20 cellular contexts compared by ENCODE assay signal in the genomic region with DNA sequence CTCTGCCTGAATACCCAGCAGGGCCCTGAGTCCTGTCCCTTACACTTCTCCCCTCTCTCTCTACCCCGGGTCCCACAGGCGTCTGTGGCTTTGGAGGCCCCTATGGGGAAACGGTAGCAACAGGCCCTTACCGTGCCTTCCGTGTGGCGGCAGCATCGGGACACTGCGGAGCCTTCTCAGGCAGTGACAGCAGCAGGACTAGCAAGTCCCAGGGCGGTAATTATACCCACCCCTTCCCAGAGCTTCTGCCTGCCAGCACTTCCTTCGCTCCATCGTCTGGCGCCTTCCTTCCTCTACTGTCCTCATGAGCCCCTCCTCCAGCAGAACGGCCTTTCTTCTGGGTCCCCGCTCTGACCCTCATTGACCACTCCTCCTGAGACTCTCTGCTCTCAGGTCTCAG. TPM values are rescaled to one million over a fixed set of nuclear protein-coding genes. Genes with fewer than 3 reads are reported as not detected.
DNase-seq lines count a peak whose midpoint lies in the region; ATAC-seq and TF ChIP-seq lines count a peak whose summit lies in the region.
"Had no signal": no experiment of that assay in that cellular context is flagged by ENCODE, and none has a peak within 500 bp of the region (broad histone marks: within the 10 kb centered on the region; RNA-seq: fewer than 3 reads in every experiment).

No MANE protein-coding gene starts in this region.

- ATAC-seq in WTC11 (peak; percentile 36; the same call in 1 of the 2 replicates), upper lobe of right lung (peak; percentile 19), HG03097 (IDR thresholded peaks at IDR 0.05; ENCODE audit: low FRiP score, unreplicated experiment) (no peak), mucosa of descending colon (no peak)

- no peak overlapping the region for H3K27ac ChIP-seq in upper lobe of right lung
- H3K27ac ChIP-seq: BLaER1 treated with 17β-estradiol and CSF1 and Interleukin-3, amounts not matched to agents 10 nM and 100 nM; SJCRH30 had no signal

- no peaks in the 10 kb centered on the region for H3K4me1 Mint-ChIP-seq in activated T-cell treated with anti-CD3 and anti-CD28 coated beads, Interleukin-2, amount 50 U/mL, for 24 hours (ENCODE audit: low read depth)
- peaks cover 15% of the 10 kb centered on the region for H3K4me1 Mint-ChIP-seq in WTC11
- peaks cover 5% of the 10 kb centered on the region for H3K4me1 Mint-ChIP-seq in nephron progenitor cell

- H3K4me3 ChIP-seq in upper lobe of right lung (no peak overlapping the region), mucosa of descending colon (no peak overlapping the region)
- H3K4me3 ChIP-seq: BLaER1 treated with 17β-estradiol and CSF1 and Interleukin-3, amounts not matched to agents 10 nM and 100 nM; SJCRH30 had no signal

- no peak for TF ChIP-seq CTCF in WTC11 (IDR thresholded peaks at IDR 0.05)
- TF ChIP-seq CTCF in nephron progenitor cell (IDR thresholded peaks at IDR 0.05) = no peak
- no peak for TF ChIP-seq CTCF in upper lobe of right lung (IDR thresholded peaks at IDR 0.05)
- TF ChIP-seq CTCF in mucosa of descending colon (IDR thresholded peaks at IDR 0.05) = no peak

- peak overlapping the region; percentile 61 for H3K27ac Mint-ChIP-seq in activated T-cell treated with anti-CD3 and anti-CD28 coated beads, Interleukin-2, amount 50 U/mL, for 24 hours
- H3K27ac Mint-ChIP-seq in WTC11 = no peak overlapping the region; the same call in 1 of the 2 replicates
- peak overlapping the region; percentile 96 for H3K27ac Mint-ChIP-seq in nephron progenitor cell

- H3K27me3 Mint-ChIP-seq in activated T-cell treated with anti-CD3 and anti-CD28 coated beads, Interleukin-2, amount 50 U/mL, for 24 hours = no peaks in the 10 kb centered on the region
- H3K27me3 Mint-ChIP-seq in WTC11 (ENCODE audit: low read depth) (no peaks in the 10 kb centered on the region), nephron progenitor cell (ENCODE audit: low read depth, poor library complexity) (no peaks in the 10 kb centered on the region)

- peaks cover 89% of the 10 kb centered on the region for H3K36me3 Mint-ChIP-seq in activated T-cell treated with anti-CD3 and anti-CD28 coated beads, Interleukin-2, amount 50 U/mL, for 24 hours (ENCODE audit: low read depth)
- H3K36me3 Mint-ChIP-seq in WTC11 (peaks cover 64% of the 10 kb centered on the region), nephron progenitor cell (ENCODE audit: low read depth) (peaks cover 58% of the 10 kb centered on the region)

- CTCF ChIA-PET in WTC11 (lab: Charles Lee) = no interaction called here

- intact Hi-C loops in upper lobe of right lung (cut with DNase I) (loop anchor here (10.0 kb wide), 1 partner anchor 114 kb away; no protein-coding TSS in a partner anchor), mucosa of descending colon (cut with DNase I, micrococcal nuclease) (no loop called here)

- H3K9me3 ChIP-seq in upper lobe of right lung (no peaks in the 10 kb centered on the region), mucosa of descending colon (no peaks in the 10 kb centered on the region)
- H3K9me3 ChIP-seq: BLaER1 treated with 17β-estradiol and CSF1 and Interleukin-3, amounts not matched to agents 10 nM and 100 nM; SJCRH30 had no signal

- H3K36me3 ChIP-seq in upper lobe of right lung (peaks cover 92% of the 10 kb centered on the region), mucosa of descending colon (ENCODE audit: low read depth) (peaks cover 23% of the 10 kb centered on the region)

- H3K27me3 ChIP-seq in upper lobe of right lung = no peaks in the 10 kb centered on the region
- H3K27me3 ChIP-seq: BLaER1 treated with 17β-estradiol and CSF1 and Interleukin-3, amounts not matched to agents 10 nM and 100 nM; SJCRH30 had no signal

- H3K4me1 ChIP-seq in upper lobe of right lung (no peaks in the 10 kb centered on the region), mucosa of descending colon (ENCODE audit: low read depth) (peaks cover 3% of the 10 kb centered on the region)
- H3K4me1 ChIP-seq: BLaER1 treated with 17β-estradiol and CSF1 and Interleukin-3, amounts not matched to agents 10 nM and 100 nM; SJCRH30 had no signal

- no peak overlapping the region for H3K4me3 Mint-ChIP-seq in activated T-cell treated with anti-CD3 and anti-CD28 coated beads, Interleukin-2, amount 50 U/mL, for 24 hours
- no peak overlapping the region for H3K4me3 Mint-ChIP-seq in WTC11
- H3K4me3 Mint-ChIP-seq in nephron progenitor cell = no peak overlapping the region

- POLR2A ChIA-PET in WTC11 (lab: Charles Lee) = no interaction called here

- no peaks in the 10 kb centered on the region for H3K9me3 Mint-ChIP-seq in activated T-cell treated with anti-CD3 and anti-CD28 coated beads, Interleukin-2, amount 50 U/mL, for 24 hours
- no peaks in the 10 kb centered on the region for H3K9me3 Mint-ChIP-seq in WTC11
- no peaks in the 10 kb centered on the region for H3K9me3 Mint-ChIP-seq in nephron progenitor cell

- DNase-seq in activated T-cell treated with anti-CD3 and anti-CD28 coated beads, Interleukin-2, amount 50 U/mL, for 24 hours = no peak
- DNase-seq in activated T-cell treated with anti-CD3 and anti-CD28 coated beads, Interleukin-2, amount 50 U/mL, for 48 hours = no peak
- DNase-seq in WTC11 (ENCODE audit: low spot score) (no peak), nephron progenitor cell (no peak), upper lobe of right lung (no peak), mucosa of descending colon (no peak)
- DNase-seq: 8988T, DMS53, EL, GF-D8, Kasumi-1, NCI-H1694, NCI-H2081, NCI-H2171 treated with DMSO at 0.1 percent for 48 hours, NCI-H446, NCI-H526, OCI-M1, SJCRH30 had no signal

TF ChIP-seq in WTC11, 78 proteins besides CTCF, POLR2A, EP300 and RAD21:
- no peak for TF ChIP-seq TEAD1 (CRISPR knock-in tag; IDR thresholded peaks at IDR 0.05)
- TF ChIP-seq, protein P1, sequence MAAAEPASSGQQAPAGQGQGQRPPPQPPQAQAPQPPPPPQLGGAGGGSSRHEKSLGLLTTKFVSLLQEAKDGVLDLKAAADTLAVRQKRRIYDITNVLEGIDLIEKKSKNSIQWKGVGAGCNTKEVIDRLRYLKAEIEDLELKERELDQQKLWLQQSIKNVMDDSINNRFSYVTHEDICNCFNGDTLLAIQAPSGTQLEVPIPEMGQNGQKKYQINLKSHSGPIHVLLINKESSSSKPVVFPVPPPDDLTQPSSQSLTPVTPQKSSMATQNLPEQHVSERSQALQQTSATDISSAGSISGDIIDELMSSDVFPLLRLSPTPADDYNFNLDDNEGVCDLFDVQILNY (CRISPR knock-in tag; IDR thresholded peaks at IDR 0.05) = no peak
- no peak for TF ChIP-seq ZNF671 (CRISPR knock-in tag; IDR thresholded peaks at IDR 0.05)
- no peak for TF ChIP-seq STAT6 (CRISPR knock-in tag; conservative IDR thresholded peaks at IDR 0.05; ENCODE audit: low read depth)
- no peak for TF ChIP-seq SOX15 (CRISPR knock-in tag; IDR thresholded peaks at IDR 0.05)

RNA-seq across cellular contexts. Expression of gene PHF2, which starts 17.9 kb away (rescaled TPM):
- 9.8 to 11.6 TPM (median 10.6 TPM) in 3 replicates for total RNA-seq in WTC11 (2021)
- 37.0 TPM for total RNA-seq in upper lobe of right lung
- 10 to 100 TPM; 19.1 to 42.9 (median 21.7) TPM for total RNA-seq in mucosa of descending colon

Comparison
In these comparisons a context has a peak if more than half of its experiments do, and no peak if none do; other contexts are left out.
1. ATAC-seq: peak in WTC11 (single experiment) and upper lobe of right lung (single experiment); none in HG03097 (single experiment) and mucosa of descending colon (single experiment).